Comparison of ENCODE assay signal across 10 cellular contexts in the genomic region with DNA sequence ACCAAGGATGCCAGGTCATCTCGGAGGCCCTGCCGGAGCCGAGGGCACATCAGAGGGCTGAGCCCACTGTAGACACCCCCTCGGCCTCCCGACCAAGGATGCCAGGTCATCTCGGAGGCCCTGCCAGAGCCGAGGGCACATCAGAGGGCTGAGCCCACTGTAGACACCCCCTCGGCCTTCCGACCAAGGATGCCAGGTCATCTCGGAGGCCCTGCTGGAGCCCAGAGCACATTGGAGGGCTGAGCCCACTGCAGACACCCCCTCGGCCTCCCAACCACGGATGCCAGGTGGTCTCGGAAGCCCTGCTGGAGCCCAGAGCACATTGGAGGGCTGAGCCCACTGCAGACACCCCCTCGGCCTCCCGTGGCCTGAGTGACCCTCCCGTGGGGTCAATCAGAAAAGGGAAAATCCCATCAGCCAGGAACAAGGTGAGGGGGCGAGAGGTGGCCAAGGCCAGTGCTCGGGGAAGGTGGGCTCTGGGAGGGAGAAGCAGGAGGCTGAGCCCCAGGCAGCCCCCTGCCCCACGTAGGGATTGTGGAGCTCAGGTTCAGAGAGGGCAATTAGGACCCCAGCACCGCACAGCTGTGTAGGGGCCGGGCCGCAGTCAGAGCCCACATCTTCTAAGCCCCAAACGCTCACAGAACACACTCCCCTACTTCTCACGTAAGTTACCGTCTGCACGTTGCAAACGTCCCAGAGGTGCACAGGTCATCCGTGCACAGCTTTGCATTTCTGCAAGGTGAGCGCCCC. TPM values are rescaled to one million over a fixed set of nuclear protein-coding genes. Genes with fewer than 3 reads are reported as not detected.
"Had no signal": no experiment of that assay in that cellular context is flagged by ENCODE, and none has a peak within 500 bp of the region (broad histone marks: within the 10 kb centered on the region; RNA-seq: fewer than 3 reads in every experiment).

No MANE protein-coding gene starts in this region.

- H3K27ac ChIP-seq: GM23248, HL-60 had no signal

- DNase-seq: GM23248, GOT3, H7, HFFc6, IMR-90 had no signal

- H3K27ac Mint-ChIP-seq: HFFc6 had no signal

- H2AFZ ChIP-seq: GM23248 had no signal

- H3K9ac ChIP-seq: GM23248 had no signal

- H3K36me3 ChIP-seq: HAP-1 had no signal

- ATAC-seq: HCT116 had no signal

- H3K9me3 Mint-ChIP-seq: HFFc6 had no signal

- H3K4me3 ChIP-seq: GM23248, HAP-1 had no signal

- H3K4me1 ChIP-seq: HAP-1 had no signal

RNA-seq across cellular contexts. Expression of a gene that starts 37.6 kb away (rescaled TPM):
- total RNA-seq: GM23248, H4, H7, HFFc6, HT1080, IMR-90 had no signal
- polyA plus RNA-seq: GM23248, IMR-90 had no signal
